ENCODE assay signal across 8 cellular contexts in genomic region chr14:74217672-74218448, GRCh38. TPM values are rescaled to one million over a fixed set of nuclear protein-coding genes. Genes with fewer than 3 reads are reported as not detected.
DNase-seq lines count a peak whose midpoint lies in the region; ATAC-seq and TF ChIP-seq lines count a peak whose summit lies in the region.

No MANE protein-coding gene starts in this region.

- peak overlapping the region; percentile 43 to 92 (median 63) for H3K4me2 ChIP-seq in BLaER1 treated with 17β-estradiol and CSF1 and Interleukin-3, amounts not matched to agents 10 nM and 100 nM
- no peak overlapping the region for H3K4me2 ChIP-seq in H9 (ENCODE audit: insufficient read depth, insufficient read length, low read length)

- H3K36me3 ChIP-seq in BLaER1 treated with 17β-estradiol and CSF1 and Interleukin-3, amounts not matched to agents 10 nM and 100 nM, result no peaks in the 10 kb centered on the region

- H4K5ac ChIP-seq in H9 (ENCODE audit: insufficient read length, low read depth, low read length), result no peak overlapping the region

- H2AK5ac ChIP-seq in H9 (ENCODE audit: insufficient read length, low read length), result no peak overlapping the region

- ATAC-seq in HG03196 (IDR thresholded peaks at IDR 0.05; ENCODE audit: unreplicated experiment), result no peak

- no CpG with 5 or more reads among the region's 40 CpGs for WGBS in H9 (ENCODE audit: extremely low coverage, insufficient read length, low lambda C conversion rate)

- H3K4me1 Mint-ChIP-seq in H9, result peaks cover 5 to 10% of the 10 kb centered on the region in 2 experiments; a peak in 3 of 4 replicates
- H3K4me1 Mint-ChIP-seq in activated CD4-positive, alpha-beta T cell treated with anti-CD3 and anti-CD28 coated beads, Interleukin-2, amount 10 ng/mL, durations not matched to agents 24 days and 14 days, result no peaks in the 10 kb centered on the region

- H3T11ph ChIP-seq in H9 (ENCODE audit: low read length), result no peak overlapping the region

- DNase-seq in H9, result peak; percentile 89
- DNase-seq in NCI-H510A (lab: John Stamatoyannopoulos, UW), result peak; percentile 7
- peak; percentile 93 for DNase-seq in activated CD4-positive, alpha-beta T cell treated with anti-CD3 and anti-CD28 coated beads, Interleukin-2, amount 10 ng/mL, durations not matched to agents 24 days and 14 days
- DNase-seq in coronary artery (ENCODE audit: low spot score), result no peak
- peak; percentile 66 for DNase-seq in lung microvascular endothelial cell (ENCODE audit: low read depth in 2 of 2)
- DNase-seq in stimulated activated CD8-positive, alpha-beta memory T cell treated with anti-CD3 and anti-CD28 coated beads, Interleukin-12 subunit alpha, Interleukin-12 subunit beta, amount 100 ng/mL, for 24 hours (ENCODE audit: extremely low read depth), result peak; percentile 36

- H2AFZ ChIP-seq in H9 (ENCODE audit: low read length), result no peak overlapping the region

- no peak overlapping the region for H3K27ac Mint-ChIP-seq in H9
- H3K27ac Mint-ChIP-seq in activated CD4-positive, alpha-beta T cell treated with anti-CD3 and anti-CD28 coated beads, Interleukin-2, amount 10 ng/mL, durations not matched to agents 24 days and 14 days, result no peak overlapping the region

- peak overlapping the region in 2 of 10 experiments; percentile 20 to 28; a peak in 2 of 20 replicates for H3K4me3 ChIP-seq in BLaER1 treated with 17β-estradiol and CSF1 and Interleukin-3, amounts not matched to agents 10 nM and 100 nM
- peak overlapping the region; percentile 61 for H3K4me3 ChIP-seq in coronary artery

- H4K8ac ChIP-seq in H9 (replicated peaks; ENCODE audit: insufficient read length, low read depth, low read length), result no peak overlapping the region

- intact Hi-C loops in activated CD4-positive, alpha-beta T cell treated with anti-CD3 and anti-CD28 coated beads, Interleukin-2, amount 10 ng/mL, durations not matched to agents 24 days and 14 days (cut with micrococcal nuclease), result loop anchor here (1.0 kb wide), 2 partner anchors 33 to 107 kb away; no protein-coding TSS in a partner anchor

- no peaks in the 10 kb centered on the region for H3K79me2 ChIP-seq in H9 (ENCODE audit: insufficient read depth, low read length)

- H3K56ac ChIP-seq in H9 (ENCODE audit: insufficient read length, low read depth, low read length), result no peak overlapping the region

- no peak overlapping the region for H3K27ac ChIP-seq in BLaER1 treated with 17β-estradiol and CSF1 and Interleukin-3, amounts not matched to agents 10 nM and 100 nM
- no peak overlapping the region for H3K27ac ChIP-seq in H9 (ENCODE audit: insufficient read length, low read depth, low read length)
- no peak overlapping the region for H3K27ac ChIP-seq in coronary artery

- H3K23ac ChIP-seq in H9 (ENCODE audit: insufficient read length, low read depth, low read length), result no peak overlapping the region

- no peak overlapping the region for H2BK15ac ChIP-seq in H9 (ENCODE audit: low read depth, low read length)

- peaks cover 0 to 5% (median 0%) of the 10 kb centered on the region in 11 experiments; a peak in 2 of 22 replicates for H4K20me1 ChIP-seq in BLaER1 treated with 17β-estradiol and CSF1 and Interleukin-3, amounts not matched to agents 10 nM and 100 nM
- no peaks in the 10 kb centered on the region for H4K20me1 ChIP-seq in H9 (ENCODE audit: control insufficient read depth, insufficient read depth, insufficient read length)

- H2BK120ac ChIP-seq in H9 (ENCODE audit: low read depth, low read length, poor library complexity, severe bottlenecking), result no peak overlapping the region

- 0 out of 22 replicates have a peak overlapping the region, but pooled peaks of 1 of the 11 experiments have one; percentile 23 for H3K9ac ChIP-seq in BLaER1 treated with 17β-estradiol and CSF1 and Interleukin-3, amounts not matched to agents 10 nM and 100 nM
- no peak overlapping the region for H3K9ac ChIP-seq in H9 (ENCODE audit: extremely low read depth, insufficient read length, low read length)

- no peaks in the 10 kb centered on the region for H3K23me2 ChIP-seq in H9 (ENCODE audit: insufficient read length, low read depth, low read length, poor library complexity, severe bottlenecking)

- H3K36me3 Mint-ChIP-seq in H9 (ENCODE audit: insufficient read depth in 1 of 3, low read depth in 3 of 3), result no peaks in the 10 kb centered on the region
- no peaks in the 10 kb centered on the region for H3K36me3 Mint-ChIP-seq in activated CD4-positive, alpha-beta T cell treated with anti-CD3 and anti-CD28 coated beads, Interleukin-2, amount 10 ng/mL, durations not matched to agents 24 days and 14 days (ENCODE audit: low read depth)

- H3K27me3 ChIP-seq in BLaER1 treated with 17β-estradiol and CSF1 and Interleukin-3, amounts not matched to agents 10 nM and 100 nM, result peaks cover 0 to 5% (median 0%) of the 10 kb centered on the region in 11 experiments; a peak in 1 of 22 replicates
- no peaks in the 10 kb centered on the region; the same call in 1 of the 2 replicates for H3K27me3 ChIP-seq in H9 (ENCODE audit: insufficient read depth, low read length)

- no peaks in the 10 kb centered on the region for H3K79me1 ChIP-seq in H9 (ENCODE audit: insufficient read depth, low read depth, low read length, poor library complexity, severe bottlenecking)

- no peak overlapping the region for H4K91ac ChIP-seq in H9 (ENCODE audit: insufficient read length, low read depth, low read length)

- H3K9me3 Mint-ChIP-seq in H9, result no peaks in the 10 kb centered on the region
- H3K9me3 Mint-ChIP-seq in activated CD4-positive, alpha-beta T cell treated with anti-CD3 and anti-CD28 coated beads, Interleukin-2, amount 10 ng/mL, durations not matched to agents 24 days and 14 days, result no peaks in the 10 kb centered on the region

- TF ChIP-seq CTCF in H9 (conservative IDR thresholded peaks at IDR 0.05), result peak; percentile 98; the same call in 2 of the 3 replicates
- TF ChIP-seq CTCF in coronary artery (IDR thresholded peaks at IDR 0.05), result peak; percentile 91

- H3K9me3 ChIP-seq in BLaER1 treated with 17β-estradiol and CSF1 and Interleukin-3, amounts not matched to agents 10 nM and 100 nM (replicated peaks in 1 of 11), result no peaks in the 10 kb centered on the region
- H3K9me3 ChIP-seq in H9 (ENCODE audit: control insufficient read depth, low read depth, low read length), result no peaks in the 10 kb centered on the region

- no peak overlapping the region for H2BK12ac ChIP-seq in H9 (ENCODE audit: insufficient read length, low read depth, low read length)

- H3K4me1 ChIP-seq in BLaER1 treated with 17β-estradiol and CSF1 and Interleukin-3, amounts not matched to agents 10 nM and 100 nM, result peaks cover 0 to 5% (median 0%) of the 10 kb centered on the region in 10 experiments; a peak in 4 of 20 replicates
- H3K4me1 ChIP-seq in H9 (ENCODE audit: insufficient read depth, low read length), result no peaks in the 10 kb centered on the region; the same call in 1 of the 2 replicates

- H2BK5ac ChIP-seq in H9 (ENCODE audit: insufficient read length, low read length), result no peak overlapping the region

- H3K4me3 Mint-ChIP-seq in H9, result 0 out of 5 replicates have a peak overlapping the region, but pooled peaks of 1 of the 2 experiments have one; percentile 38
- H3K4me3 Mint-ChIP-seq in activated CD4-positive, alpha-beta T cell treated with anti-CD3 and anti-CD28 coated beads, Interleukin-2, amount 10 ng/mL, durations not matched to agents 24 days and 14 days, result peak overlapping the region; percentile 41

- H3K18ac ChIP-seq in H9 (ENCODE audit: insufficient read length, low read depth, low read length), result no peak overlapping the region

- no peak overlapping the region for H2BK20ac ChIP-seq in H9 (ENCODE audit: low read depth, low read length, poor library complexity, severe bottlenecking)

- peaks cover 58% of the 10 kb centered on the region for H3K27me3 Mint-ChIP-seq in H9 (ENCODE audit: low read depth)
- H3K27me3 Mint-ChIP-seq in activated CD4-positive, alpha-beta T cell treated with anti-CD3 and anti-CD28 coated beads, Interleukin-2, amount 10 ng/mL, durations not matched to agents 24 days and 14 days, result peaks cover 16% of the 10 kb centered on the region

- H3K14ac ChIP-seq in H9 (ENCODE audit: insufficient read depth, low read length), result no peak overlapping the region

- no peak overlapping the region for H3K4ac ChIP-seq in H9 (ENCODE audit: low read depth, low read length)

RNA-seq across cellular contexts. Expression of gene VSX2, which starts 21.4 kb away (rescaled TPM):
- not detected in 2 replicates for total RNA-seq in H9 (2021)
- total RNA-seq in activated CD4-positive, alpha-beta T cell treated with anti-CD3 and anti-CD28 coated beads, Interleukin-2, amount 10 ng/mL, durations not matched to agents 24 days and 14 days, result not detected in 2 replicates
- total RNA-seq in lung microvascular endothelial cell, result not detected in 2 replicates
